14 cellular contexts compared by ENCODE assay signal in the genomic region with DNA sequence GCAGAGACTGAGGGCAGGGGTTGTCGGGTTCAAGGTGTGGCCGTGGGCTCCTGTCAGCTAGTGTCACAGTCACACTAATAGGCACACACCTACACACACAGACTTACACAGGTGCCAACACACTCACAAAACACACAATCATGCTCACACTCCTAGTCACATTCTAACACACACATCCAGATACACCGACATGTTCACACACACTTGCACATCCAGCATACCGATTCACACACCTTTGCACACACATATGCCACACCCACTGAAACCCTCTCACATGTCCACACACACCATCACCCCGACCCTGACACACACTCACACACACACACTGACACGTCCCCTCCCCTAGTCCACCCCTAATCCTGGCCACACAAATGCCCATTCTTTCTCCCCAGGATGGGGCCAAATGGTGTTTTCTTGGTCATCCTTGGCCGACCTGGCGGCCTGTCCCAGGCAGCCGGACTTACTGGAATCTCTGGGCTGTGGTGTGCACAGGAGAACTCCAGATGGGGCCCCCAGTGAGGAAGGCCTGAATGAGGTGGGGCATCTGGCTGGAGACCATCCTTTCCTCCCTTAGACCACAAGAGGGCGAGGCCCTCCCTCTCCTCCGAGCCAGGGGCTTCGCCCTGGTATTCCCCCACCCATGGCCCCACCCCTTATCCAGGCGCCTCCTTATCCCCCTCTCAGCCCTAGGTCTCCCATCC. TPM values are rescaled to one million over a fixed set of nuclear protein-coding genes. Genes with fewer than 3 reads are reported as not detected.
"Had no signal": no experiment of that assay in that cellular context is flagged by ENCODE, and none has a peak within 500 bp of the region (broad histone marks: within the 10 kb centered on the region; RNA-seq: fewer than 3 reads in every experiment).

No MANE protein-coding gene starts in this region.

- H3K36me3 ChIP-seq: left lung, transverse colon had no signal

- H3K9me3 ChIP-seq: body of pancreas, transverse colon had no signal

- H3K4me3 ChIP-seq: body of pancreas, left lung, transverse colon had no signal

- DNase-seq: activated CD4-positive, alpha-beta memory T cell treated with anti-CD3 and anti-CD28 coated beads, Interleukin-2, amount 10 ng/mL, durations not matched to agents 7 days and 5 days; activated T-cell treated with anti-CD3 and anti-CD28 coated beads, Interleukin-2, amount 50 U/mL, for 24 hours; amygdala; body of pancreas; caudate nucleus; naive B cell; stimulated activated CD4-positive, alpha-beta T cell treated with anti-CD3 and anti-CD28 coated beads, Interleukin-15, amount 100 ng/mL, for 24 hours; stimulated activated CD4-positive, alpha-beta T cell treated with anti-CD3 and anti-CD28 coated beads, Interleukin-4, amount 100 ng/mL, for 24 hours; stimulated activated naive CD4-positive, alpha-beta T cell treated with Interleukin-2 at 50 U/mL for 16 hours; transverse colon had no signal

- H3K27me3 ChIP-seq: body of pancreas had no signal

- H3K4me3 Mint-ChIP-seq: activated CD4-positive, alpha-beta memory T cell treated with anti-CD3 and anti-CD28 coated beads, Interleukin-2, amount 10 ng/mL, durations not matched to agents 7 days and 5 days; activated T-cell treated with anti-CD3 and anti-CD28 coated beads, Interleukin-2, amount 50 U/mL, for 24 hours; naive B cell had no signal

- H3K27ac ChIP-seq: body of pancreas, left lung, transverse colon had no signal

- H3K36me3 Mint-ChIP-seq: naive B cell had no signal

- H3K4me1 ChIP-seq: left lung, transverse colon had no signal

- H3K27ac Mint-ChIP-seq: activated CD4-positive, alpha-beta memory T cell treated with anti-CD3 and anti-CD28 coated beads, Interleukin-2, amount 10 ng/mL, durations not matched to agents 7 days and 5 days; activated T-cell treated with anti-CD3 and anti-CD28 coated beads, Interleukin-2, amount 50 U/mL, for 24 hours had no signal

- ATAC-seq: body of pancreas, left lung had no signal

RNA-seq across cellular contexts. Expression of a gene that starts 19.1 kb away (rescaled TPM):
- polyA plus RNA-seq: keratinocyte had no signal

RNA-seq across cellular contexts. Expression of a gene that starts 43.4 kb away (rescaled TPM):
- total RNA-seq: activated CD4-positive, alpha-beta memory T cell treated with anti-CD3 and anti-CD28 coated beads, Interleukin-2, amount 10 ng/mL, durations not matched to agents 7 days and 5 days; activated naive CD4-positive, alpha-beta T cell treated with anti-CD3 and anti-CD28 coated beads, Interleukin-2, amount 50 U/mL, for 72 hours; mononuclear cell had no signal
